ENCODE assay signal across 1 cellular context in genomic region chr20:46631212-46631869, GRCh38.
A peak's percentile ranks its signal among the peaks of the same experiment; 100 is the strongest.
TF ChIP-seq lines count a peak whose summit lies in the region.

No MANE protein-coding gene starts in this region.

TF ChIP-seq in HepG2, 621 proteins besides CTCF, POLR2A, EP300 and RAD21 (continued from another document and continues in another):
- TF ChIP-seq PAXIP1 (CRISPR knock-in tag; conservative IDR thresholded peaks at IDR 0.05) = peak; percentile 67
- peak; percentile 85; the same call in 1 of the 2 replicates for TF ChIP-seq SSRP1 (CRISPR knock-in tag; IDR thresholded peaks at IDR 0.05)
- no peak for TF ChIP-seq ZNF562 (CRISPR knock-in tag; IDR thresholded peaks at IDR 0.05; ENCODE audit: borderline replicate concordance)
- TF ChIP-seq ZBTB33 (CRISPR knock-in tag; IDR thresholded peaks at IDR 0.05) = peak; percentile 75
- TF ChIP-seq ELF1 (CRISPR knock-in tag; IDR thresholded peaks at IDR 0.05) = peak; percentile 70; the same call in 1 of the 2 replicates
- TF ChIP-seq MAX (IDR thresholded peaks at IDR 0.05) = peak; percentile 90
- TF ChIP-seq GABPB1 (CRISPR knock-in tag; IDR thresholded peaks at IDR 0.05) = peak; percentile 59
- peak; percentile 68; the same call in 1 of the 2 replicates for TF ChIP-seq SALL2 (CRISPR knock-in tag; IDR thresholded peaks at IDR 0.05)
- TF ChIP-seq AKAP8 (CRISPR knock-in tag; IDR thresholded peaks at IDR 0.05) = peak; percentile 59; the same call in 1 of the 2 replicates
- no peak for TF ChIP-seq RORA (CRISPR knock-in tag; IDR thresholded peaks at IDR 0.05)
- peak; percentile 99 for TF ChIP-seq ZNF644 (CRISPR knock-in tag; IDR thresholded peaks at IDR 0.05; ENCODE audit: low read depth)
- peak; percentile 91 for TF ChIP-seq ZBTB21 (CRISPR knock-in tag; IDR thresholded peaks at IDR 0.05)
- peak; percentile 92; the same call in 1 of the 2 replicates for TF ChIP-seq ZNF12 (CRISPR knock-in tag; IDR thresholded peaks at IDR 0.05)
- 0 out of 2 replicates have a peak, but pooled peaks have one; percentile 63 for TF ChIP-seq ETV6 (CRISPR knock-in tag; conservative IDR thresholded peaks at IDR 0.05)
- TF ChIP-seq ZNF460 (CRISPR knock-in tag; IDR thresholded peaks at IDR 0.05; ENCODE audit: borderline replicate concordance) = no peak
- TF ChIP-seq ZNF792 (CRISPR knock-in tag; IDR thresholded peaks at IDR 0.05) = peak; percentile 52
- 0 out of 2 replicates have a peak, but pooled peaks have one; percentile 10 for TF ChIP-seq KDM6A (CRISPR knock-in tag; IDR thresholded peaks at IDR 0.05; ENCODE audit: low read depth)
- no peak for TF ChIP-seq LCORL (IDR thresholded peaks at IDR 0.05)
- 0 out of 2 replicates have a peak, but pooled peaks have one; percentile 55 for TF ChIP-seq LCORL (CRISPR knock-in tag; IDR thresholded peaks at IDR 0.05)
- no peak for TF ChIP-seq ZNF446 (CRISPR knock-in tag; IDR thresholded peaks at IDR 0.05)
- TF ChIP-seq ZNF510 (CRISPR knock-in tag; IDR thresholded peaks at IDR 0.05; ENCODE audit: low read depth) = no peak
- TF ChIP-seq ARID5B (CRISPR knock-in tag; IDR thresholded peaks at IDR 0.05) = peak; percentile 95
- peak; percentile 79; the same call in 1 of the 2 replicates for TF ChIP-seq FOXK1 (CRISPR knock-in tag; IDR thresholded peaks at IDR 0.05; ENCODE audit: borderline replicate concordance, low read depth)
- no peak for TF ChIP-seq SAFB2 (CRISPR knock-in tag; IDR thresholded peaks at IDR 0.05; ENCODE audit: borderline replicate concordance, low read depth)
- TF ChIP-seq MXI1 (IDR thresholded peaks at IDR 0.05; ENCODE audit: borderline replicate concordance, low read depth, low read length) = peak; percentile 43; the same call in 1 of the 3 replicates
- no peak for TF ChIP-seq IKZF1 (IDR thresholded peaks at IDR 0.05)
- TF ChIP-seq DRAP1 (CRISPR knock-in tag; IDR thresholded peaks at IDR 0.05) = no peak; the same call in 1 of the 2 replicates
- TF ChIP-seq POGZ (CRISPR knock-in tag; IDR thresholded peaks at IDR 0.05) = peak; percentile 79
- peak; percentile 84 for TF ChIP-seq BCL6 (CRISPR knock-in tag; IDR thresholded peaks at IDR 0.05)
- TF ChIP-seq DPF2 (CRISPR knock-in tag; IDR thresholded peaks at IDR 0.05; ENCODE audit: borderline replicate concordance, low read depth) = peak; percentile 42; the same call in 1 of the 2 replicates
- peak; percentile 9; the same call in 1 of the 2 replicates for TF ChIP-seq ZC3H4 (CRISPR knock-in tag; IDR thresholded peaks at IDR 0.05; ENCODE audit: borderline replicate concordance)
- peak; percentile 44; the same call in 1 of the 2 replicates for TF ChIP-seq ERF (CRISPR knock-in tag; IDR thresholded peaks at IDR 0.05)
- peak; percentile 57; the same call in 1 of the 2 replicates for TF ChIP-seq ZNF281 (CRISPR knock-in tag; IDR thresholded peaks at IDR 0.05; ENCODE audit: borderline replicate concordance)
- peak; percentile 45; the same call in 1 of the 2 replicates for TF ChIP-seq TFE3 (CRISPR knock-in tag; IDR thresholded peaks at IDR 0.05)
- peak; percentile 87 for TF ChIP-seq HNF4G (IDR thresholded peaks at IDR 0.05; ENCODE audit: borderline replicate concordance, low read depth, low read length)
- TF ChIP-seq HNF4G (CRISPR knock-in tag; IDR thresholded peaks at IDR 0.05; ENCODE audit: borderline replicate concordance, low read depth) = no peak; the same call in 1 of the 2 replicates
- peak; percentile 70; the same call in 1 of the 2 replicates for TF ChIP-seq HOMEZ (CRISPR knock-in tag; IDR thresholded peaks at IDR 0.05; ENCODE audit: low read depth)
- TF ChIP-seq ZNF704 (CRISPR knock-in tag; IDR thresholded peaks at IDR 0.05; ENCODE audit: borderline replicate concordance) = no peak
- peak; percentile 75; the same call in 1 of the 2 replicates for TF ChIP-seq KDM4B (CRISPR knock-in tag; IDR thresholded peaks at IDR 0.05)
- 0 out of 2 replicates have a peak, but pooled peaks have one; percentile 28 for TF ChIP-seq ZNF205 (CRISPR knock-in tag; IDR thresholded peaks at IDR 0.05)
